Comparison of ENCODE assay signal across 17 cellular contexts in genomic region chr7:91398341-91398740, GRCh38.
"Had no signal": no experiment of that assay in that cellular context is flagged by ENCODE, and none has a peak within 500 bp of the region (broad histone marks: within the 10 kb centered on the region; RNA-seq: fewer than 3 reads in every experiment).

No MANE protein-coding gene starts in this region.

- H3K27me3 Mint-ChIP-seq: effector memory CD8-positive, alpha-beta T cell had no signal

- H3K36me3 ChIP-seq: ascending aorta, right atrium auricular region, transverse colon had no signal

- H3K4me3 ChIP-seq: ascending aorta, right atrium auricular region, transverse colon had no signal

- H3K4me1 ChIP-seq: ascending aorta, right atrium auricular region, transverse colon had no signal

- ATAC-seq: activated naive CD8-positive, alpha-beta T cell treated with anti-CD3 and anti-CD28 coated beads, Interleukin-2, amount 50 U/mL, for 24 hours; effector memory CD8-positive, alpha-beta T cell had no signal

- H3K4me3 Mint-ChIP-seq: activated naive CD4-positive, alpha-beta T cell treated with anti-CD3 and anti-CD28 coated beads for 36 hours; activated naive CD8-positive, alpha-beta T cell treated with anti-CD3 and anti-CD28 coated beads, Interleukin-2, amount 50 U/mL, for 24 hours; effector memory CD8-positive, alpha-beta T cell; immature natural killer cell; nephron had no signal

- H3K9me3 ChIP-seq: ascending aorta, transverse colon had no signal

- H3K4me1 Mint-ChIP-seq: activated naive CD8-positive, alpha-beta T cell treated with anti-CD3 and anti-CD28 coated beads, Interleukin-2, amount 50 U/mL, for 24 hours; immature natural killer cell; nephron had no signal

- DNase-seq: activated CD4-positive, alpha-beta T cell treated with anti-CD3 and anti-CD28 coated beads for 1 hour; activated CD4-positive, alpha-beta T cell treated with anti-CD3 and anti-CD28 coated beads, Interleukin-2, amount 50 U/mL, for 4 hours; activated naive CD4-positive, alpha-beta T cell treated with anti-CD3 and anti-CD28 coated beads for 36 hours; activated naive CD8-positive, alpha-beta T cell treated with anti-CD3 and anti-CD28 coated beads, Interleukin-2, amount 50 U/mL, for 24 hours; activated T-cell treated with anti-CD3 and anti-CD28 coated beads for 4 hours; dermis blood vessel endothelial cell; effector memory CD8-positive, alpha-beta T cell; foreskin melanocyte; immature natural killer cell; occipital lobe; stimulated activated CD4-positive, alpha-beta T cell treated with anti-CD3 and anti-CD28 coated beads, Interleukin-2, amount 100 ng/mL, for 48 hours; stimulated activated naive CD4-positive, alpha-beta T cell; substantia nigra; transverse colon had no signal

- H3K36me3 Mint-ChIP-seq: immature natural killer cell had no signal

- H3K27me3 ChIP-seq: ascending aorta, right atrium auricular region, transverse colon had no signal

- H3K27ac ChIP-seq: ascending aorta, right atrium auricular region, transverse colon had no signal

- H3K27ac Mint-ChIP-seq: activated naive CD4-positive, alpha-beta T cell treated with anti-CD3 and anti-CD28 coated beads for 36 hours; activated naive CD8-positive, alpha-beta T cell treated with anti-CD3 and anti-CD28 coated beads, Interleukin-2, amount 50 U/mL, for 24 hours; effector memory CD8-positive, alpha-beta T cell; immature natural killer cell had no signal
